Comparison of ENCODE assay signal across 12 cellular contexts in the genomic region with DNA sequence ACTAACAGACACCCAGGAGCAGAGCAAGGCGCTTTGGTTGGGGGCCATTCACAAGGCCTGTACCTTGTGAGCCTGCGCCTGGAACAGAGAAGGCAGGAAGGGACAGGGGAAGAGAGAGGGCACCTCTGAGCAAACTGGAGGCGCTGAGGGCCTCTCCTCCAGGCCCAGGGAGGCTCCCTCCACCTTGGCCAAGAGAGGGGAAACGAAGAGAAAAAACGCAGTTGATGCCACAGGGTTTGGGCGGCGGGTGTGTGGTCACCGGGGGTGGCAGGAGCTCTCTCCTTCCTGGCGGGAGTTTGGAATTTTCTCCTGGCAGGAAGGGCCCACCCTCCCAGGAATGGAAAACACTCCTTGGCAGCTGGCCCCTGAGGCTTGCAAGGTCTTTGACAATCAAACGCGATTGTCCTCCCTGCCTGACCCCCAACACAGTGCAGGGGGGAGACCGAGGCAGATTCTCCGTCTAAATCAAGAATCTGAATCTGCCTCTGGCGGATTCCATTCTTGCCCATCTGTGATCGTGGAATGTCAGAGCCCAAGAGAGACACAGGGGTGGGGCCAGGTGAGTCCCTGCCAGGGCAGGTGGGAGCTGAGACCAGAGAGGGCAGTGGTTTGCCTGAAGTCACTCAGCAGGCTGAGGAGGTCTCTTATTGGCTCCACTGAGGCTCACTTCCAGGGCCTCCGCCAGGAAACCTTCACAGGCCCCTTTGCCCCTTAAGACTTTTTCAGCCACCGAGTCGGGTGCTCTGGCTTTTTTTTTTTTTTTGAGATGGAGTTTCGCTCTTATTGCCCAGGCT. TPM values are rescaled to one million over a fixed set of nuclear protein-coding genes. Genes with fewer than 3 reads are reported as not detected.
DNase-seq lines count a peak whose midpoint lies in the region; ATAC-seq and TF ChIP-seq lines count a peak whose summit lies in the region.
"Had no signal": no experiment of that assay in that cellular context is flagged by ENCODE, and none has a peak within 500 bp of the region (broad histone marks: within the 10 kb centered on the region; RNA-seq: fewer than 3 reads in every experiment).

No MANE protein-coding gene starts in this region.

- peaks cover 14% of the 10 kb centered on the region for H3F3A ChIP-seq in DOHH2 (ENCODE audit: control insufficient read depth, insufficient read depth)

- no peak for ATAC-seq in left cardiac atrium
- ATAC-seq in HG02981 (IDR thresholded peaks at IDR 0.05; ENCODE audit: unreplicated experiment), result no peak

- CTCF ChIA-PET in RWPE1 (lab: Yijun Ruan, JAX) (no interaction called here), A673 (lab: Charles Lee) (no interaction called here)

- 69 to 79% methylated on average over 19 of the region's 19 CpGs for WGBS in sigmoid colon, 2 donors

- intact Hi-C loops in left cardiac atrium (cut with DNase I), result no loop called here
- intact Hi-C loops in sigmoid colon (cut with DNase I), result no loop called here
- intact Hi-C loops in A673 (cut with micrococcal nuclease; ENCODE audit: unreplicated experiment), result no loop called here

- H3K27me3 ChIP-seq in DOHH2 (ENCODE audit: control insufficient read depth, low read length) (no peaks in the 10 kb centered on the region), sigmoid colon (peaks cover 0 to 5% (median 0%) of the 10 kb centered on the region in 3 donors), A673 (replicated peaks; ENCODE audit: insufficient read depth, low read depth, low read length, poor library complexity) (no peaks in the 10 kb centered on the region)

- peak overlapping the region; percentile 54 for H3K4me2 ChIP-seq in DOHH2 (ENCODE audit: low read length)

- POLR2A ChIA-PET in RWPE1 (lab: Yijun Ruan, JAX; ENCODE audit: low non-redundant PET) (interaction anchor here (0.6 to 0.7 kb wide), 2 partner anchors 8 to 114 kb away, joined by 3 to 4 read pairs; no protein-coding TSS in a partner anchor), A673 (lab: Charles Lee; ENCODE audit: low non-redundant PET) (no interaction called here)

- no TSS peak for BruUV-seq in A673 (replicated peaks; lab: Mats Ljungman, UMichigan)

- H3K9me3 ChIP-seq in DOHH2 (ENCODE audit: control insufficient read depth, insufficient read depth, low read length) (no peaks in the 10 kb centered on the region), sigmoid colon (no peaks in the 10 kb centered on the region), A673 (ENCODE audit: low read depth, low read length, poor library complexity, severe bottlenecking) (no peaks in the 10 kb centered on the region)

- TF ChIP-seq POLR2A in sigmoid colon (IDR thresholded peaks at IDR 0.05), result no peak

- no peaks in the 10 kb centered on the region for H3K79me2 ChIP-seq in DOHH2 (ENCODE audit: control insufficient read depth, low read length)

- H3K4me1 ChIP-seq in DOHH2 (ENCODE audit: control insufficient read depth, low read length) (peaks cover 64% of the 10 kb centered on the region), sigmoid colon (peaks cover 0 to 28% (median 14%) of the 10 kb centered on the region in 4 donors), A673 (ENCODE audit: insufficient read depth, low read length, poor library complexity, severe bottlenecking) (no peaks in the 10 kb centered on the region)

- no peaks in the 10 kb centered on the region for H3K36me3 ChIP-seq in DOHH2 (ENCODE audit: control insufficient read depth, low read length)
- no peaks in the 10 kb centered on the region for H3K36me3 ChIP-seq in sigmoid colon
- no peaks in the 10 kb centered on the region for H3K36me3 ChIP-seq in A673 (ENCODE audit: insufficient read depth, low read length, poor library complexity, severe bottlenecking)

- TF ChIP-seq EP300 in sigmoid colon (IDR thresholded peaks at IDR 0.05), result no peak

- no peaks in the 10 kb centered on the region for H3K9me2 ChIP-seq in DOHH2 (replicated peaks; ENCODE audit: control insufficient read depth, low read length)

- H3K27ac ChIP-seq in DOHH2 (ENCODE audit: low read depth, low read length) (0 out of 2 replicates have a peak overlapping the region, but pooled peaks have one; percentile 7), RWPE1 (peak overlapping the region; percentile 70), sigmoid colon (peak overlapping the region; percentile 27 to 65 (median 44)), A673 (ENCODE audit: low read depth, low read length, poor library complexity, severe bottlenecking) (no peak overlapping the region)

- H3K4me3 ChIP-seq in DOHH2 (ENCODE audit: low read length), result no peak overlapping the region
- no peak overlapping the region for H3K4me3 ChIP-seq in sigmoid colon
- H3K4me3 ChIP-seq in A673 (ENCODE audit: low read depth, low read length, poor library complexity, severe bottlenecking), result no peak overlapping the region

- DNase-seq in RWPE1 (ENCODE audit: low spot score) (no peak), left cardiac atrium (peak; percentile 57), sigmoid colon (no peak), GDM1 (lab: John Stamatoyannopoulos, UW) (no peak), A673 (ENCODE audit: low spot score) (no peak)
- DNase-seq in activated naive CD4-positive, alpha-beta T cell treated with Interleukin-2 at 50 U/mL for 16 hours, result no peak
- DNase-seq: activated CD4-positive, alpha-beta T cell treated with anti-CD3 and anti-CD28 coated beads, Interleukin-2, amount 50 U/mL, for 4 hours; activated naive CD4-positive, alpha-beta T cell treated with anti-CD3 and anti-CD28 coated beads for 36 hours; CD4-positive, alpha-beta memory T cell had no signal

- TF ChIP-seq CTCF in DOHH2 (IDR thresholded peaks at IDR 0.05; ENCODE audit: low read depth, low read length, poor library complexity, severe bottlenecking) (no peak), RWPE1 (conservative IDR thresholded peaks at IDR 0.05; ENCODE audit: low read depth) (no peak), sigmoid colon (IDR thresholded peaks at IDR 0.05) (no peak), A673 (conservative IDR thresholded peaks at IDR 0.05; ENCODE audit: low read depth, low read length) (no peak)

- no peaks in the 10 kb centered on the region; the same call in 1 of the 2 replicates for H4K20me1 ChIP-seq in DOHH2 (ENCODE audit: control insufficient read depth, insufficient read depth, low read depth, low read length)

RNA-seq across cellular contexts. Expression of a gene that starts 21.0 kb away (rescaled TPM):
- 1,000 to 10,000 TPM in 1 of 2 donors, 100 to 1,000 TPM in 1; 796 to 1,078 TPM for total RNA-seq in left cardiac atrium
- 1,000 to 10,000 TPM; 1,532 to 2,212 (median 2,076) TPM for total RNA-seq in sigmoid colon
- polyA plus RNA-seq in sigmoid colon, result 1,000 to 10,000 TPM; 2,602 to 4,917 (median 3,303) TPM
- 1,117 and 1,141 TPM in 2 replicates for total RNA-seq in A673 (2021)

RNA-seq across cellular contexts. Expression of a gene that starts 51.4 kb away (rescaled TPM):
- 10 to 100 TPM; 48.3 to 60.8 TPM for total RNA-seq in left cardiac atrium
- total RNA-seq in sigmoid colon, result 10 to 100 TPM; 14.5 to 29.4 (median 20.2) TPM
- 1 to 10 TPM in 2 of 3 donors, under 1 TPM in 1; 0.69 to 8.4 (median 7.5) TPM for polyA plus RNA-seq in sigmoid colon
- 31.7 and 36.7 TPM in 2 replicates for total RNA-seq in A673 (2021)
- total RNA-seq: CD4-positive, alpha-beta memory T cell had no signal

RNA-seq across cellular contexts. Expression of a gene that starts 53.6 kb away (rescaled TPM):
- 10 to 100 TPM; 17.5 to 51.2 TPM for total RNA-seq in left cardiac atrium
- total RNA-seq in sigmoid colon, result 1 to 10 TPM; 3.1 to 9.6 (median 7.4) TPM
- polyA plus RNA-seq in sigmoid colon, result 1 to 10 TPM; 1.4 to 5.5 (median 2.4) TPM
- 0.09 and 0.13 TPM in 2 replicates for total RNA-seq in A673 (2021)
- total RNA-seq: NCI-H460 had no signal
